1 cellular context compared by ENCODE assay signal in the genomic region with DNA sequence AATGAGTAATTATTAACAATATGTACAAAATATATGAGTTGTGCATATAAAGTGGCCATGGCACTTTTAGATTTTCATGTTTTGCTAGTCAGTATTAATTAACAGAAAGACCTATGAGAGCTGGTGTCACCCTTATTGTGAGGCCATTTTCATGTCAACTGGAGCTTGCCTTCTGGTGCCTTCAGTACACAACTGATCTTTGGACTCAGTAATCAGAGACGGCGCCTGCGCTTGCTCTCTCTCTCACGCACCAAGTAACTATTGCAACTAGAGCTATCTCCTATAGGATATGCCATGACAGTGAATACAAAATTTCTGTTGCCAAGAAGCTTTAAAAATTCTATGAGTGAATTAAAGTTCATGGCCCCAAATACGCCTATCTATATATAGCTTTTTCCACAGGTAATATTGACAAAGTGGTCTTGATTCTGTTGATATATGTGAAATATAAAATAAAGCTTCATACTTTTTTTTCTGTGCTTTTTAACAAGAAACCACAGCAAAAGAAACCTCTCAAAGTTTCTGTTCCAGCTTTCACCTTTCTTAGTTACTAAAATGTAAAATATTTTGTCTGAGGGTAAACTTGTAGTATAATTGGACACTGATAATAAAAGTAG.
A peak's percentile ranks its signal among the peaks of the same experiment; 100 is the strongest.
TF ChIP-seq lines count a peak whose summit lies in the region.

No MANE protein-coding gene starts in this region.

TF ChIP-seq in HepG2, 621 proteins besides CTCF, POLR2A, EP300 and RAD21 (continued from another document and continues in another):
- 0 out of 2 replicates have a peak, but pooled peaks have one; percentile 23 for TF ChIP-seq ZMYM3 (CRISPR knock-in tag; IDR thresholded peaks at IDR 0.05)
- no peak for TF ChIP-seq HMGA1 (CRISPR knock-in tag; conservative IDR thresholded peaks at IDR 0.05)
- no peak for TF ChIP-seq KDM2A (CRISPR knock-in tag; IDR thresholded peaks at IDR 0.05; ENCODE audit: borderline replicate concordance, low read depth)
- TF ChIP-seq BHLHE40 (IDR thresholded peaks at IDR 0.05; ENCODE audit: low read length): peak; percentile 48; the same call in 1 of the 2 replicates
- TF ChIP-seq MIER3 (CRISPR knock-in tag; IDR thresholded peaks at IDR 0.05; ENCODE audit: borderline replicate concordance): 0 out of 2 replicates have a peak, but pooled peaks have one; percentile 15
- TF ChIP-seq SMARCE1 (IDR thresholded peaks at IDR 0.05; ENCODE audit: borderline replicate concordance): no peak
- TF ChIP-seq, protein P1, sequence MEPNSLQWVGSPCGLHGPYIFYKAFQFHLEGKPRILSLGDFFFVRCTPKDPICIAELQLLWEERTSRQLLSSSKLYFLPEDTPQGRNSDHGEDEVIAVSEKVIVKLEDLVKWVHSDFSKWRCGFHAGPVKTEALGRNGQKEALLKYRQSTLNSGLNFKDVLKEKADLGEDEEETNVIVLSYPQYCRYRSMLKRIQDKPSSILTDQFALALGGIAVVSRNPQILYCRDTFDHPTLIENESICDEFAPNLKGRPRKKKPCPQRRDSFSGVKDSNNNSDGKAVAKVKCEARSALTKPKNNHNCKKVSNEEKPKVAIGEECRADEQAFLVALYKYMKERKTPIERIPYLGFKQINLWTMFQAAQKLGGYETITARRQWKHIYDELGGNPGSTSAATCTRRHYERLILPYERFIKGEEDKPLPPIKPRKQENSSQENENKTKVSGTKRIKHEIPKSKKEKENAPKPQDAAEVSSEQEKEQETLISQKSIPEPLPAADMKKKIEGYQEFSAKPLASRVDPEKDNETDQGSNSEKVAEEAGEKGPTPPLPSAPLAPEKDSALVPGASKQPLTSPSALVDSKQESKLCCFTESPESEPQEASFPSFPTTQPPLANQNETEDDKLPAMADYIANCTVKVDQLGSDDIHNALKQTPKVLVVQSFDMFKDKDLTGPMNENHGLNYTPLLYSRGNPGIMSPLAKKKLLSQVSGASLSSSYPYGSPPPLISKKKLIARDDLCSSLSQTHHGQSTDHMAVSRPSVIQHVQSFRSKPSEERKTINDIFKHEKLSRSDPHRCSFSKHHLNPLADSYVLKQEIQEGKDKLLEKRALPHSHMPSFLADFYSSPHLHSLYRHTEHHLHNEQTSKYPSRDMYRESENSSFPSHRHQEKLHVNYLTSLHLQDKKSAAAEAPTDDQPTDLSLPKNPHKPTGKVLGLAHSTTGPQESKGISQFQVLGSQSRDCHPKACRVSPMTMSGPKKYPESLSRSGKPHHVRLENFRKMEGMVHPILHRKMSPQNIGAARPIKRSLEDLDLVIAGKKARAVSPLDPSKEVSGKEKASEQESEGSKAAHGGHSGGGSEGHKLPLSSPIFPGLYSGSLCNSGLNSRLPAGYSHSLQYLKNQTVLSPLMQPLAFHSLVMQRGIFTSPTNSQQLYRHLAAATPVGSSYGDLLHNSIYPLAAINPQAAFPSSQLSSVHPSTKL (CRISPR knock-in tag; IDR thresholded peaks at IDR 0.05): peak; percentile 84
- TF ChIP-seq JDP2 (CRISPR knock-in tag; IDR thresholded peaks at IDR 0.05; ENCODE audit: borderline replicate concordance): no peak
- TF ChIP-seq, protein P2, sequence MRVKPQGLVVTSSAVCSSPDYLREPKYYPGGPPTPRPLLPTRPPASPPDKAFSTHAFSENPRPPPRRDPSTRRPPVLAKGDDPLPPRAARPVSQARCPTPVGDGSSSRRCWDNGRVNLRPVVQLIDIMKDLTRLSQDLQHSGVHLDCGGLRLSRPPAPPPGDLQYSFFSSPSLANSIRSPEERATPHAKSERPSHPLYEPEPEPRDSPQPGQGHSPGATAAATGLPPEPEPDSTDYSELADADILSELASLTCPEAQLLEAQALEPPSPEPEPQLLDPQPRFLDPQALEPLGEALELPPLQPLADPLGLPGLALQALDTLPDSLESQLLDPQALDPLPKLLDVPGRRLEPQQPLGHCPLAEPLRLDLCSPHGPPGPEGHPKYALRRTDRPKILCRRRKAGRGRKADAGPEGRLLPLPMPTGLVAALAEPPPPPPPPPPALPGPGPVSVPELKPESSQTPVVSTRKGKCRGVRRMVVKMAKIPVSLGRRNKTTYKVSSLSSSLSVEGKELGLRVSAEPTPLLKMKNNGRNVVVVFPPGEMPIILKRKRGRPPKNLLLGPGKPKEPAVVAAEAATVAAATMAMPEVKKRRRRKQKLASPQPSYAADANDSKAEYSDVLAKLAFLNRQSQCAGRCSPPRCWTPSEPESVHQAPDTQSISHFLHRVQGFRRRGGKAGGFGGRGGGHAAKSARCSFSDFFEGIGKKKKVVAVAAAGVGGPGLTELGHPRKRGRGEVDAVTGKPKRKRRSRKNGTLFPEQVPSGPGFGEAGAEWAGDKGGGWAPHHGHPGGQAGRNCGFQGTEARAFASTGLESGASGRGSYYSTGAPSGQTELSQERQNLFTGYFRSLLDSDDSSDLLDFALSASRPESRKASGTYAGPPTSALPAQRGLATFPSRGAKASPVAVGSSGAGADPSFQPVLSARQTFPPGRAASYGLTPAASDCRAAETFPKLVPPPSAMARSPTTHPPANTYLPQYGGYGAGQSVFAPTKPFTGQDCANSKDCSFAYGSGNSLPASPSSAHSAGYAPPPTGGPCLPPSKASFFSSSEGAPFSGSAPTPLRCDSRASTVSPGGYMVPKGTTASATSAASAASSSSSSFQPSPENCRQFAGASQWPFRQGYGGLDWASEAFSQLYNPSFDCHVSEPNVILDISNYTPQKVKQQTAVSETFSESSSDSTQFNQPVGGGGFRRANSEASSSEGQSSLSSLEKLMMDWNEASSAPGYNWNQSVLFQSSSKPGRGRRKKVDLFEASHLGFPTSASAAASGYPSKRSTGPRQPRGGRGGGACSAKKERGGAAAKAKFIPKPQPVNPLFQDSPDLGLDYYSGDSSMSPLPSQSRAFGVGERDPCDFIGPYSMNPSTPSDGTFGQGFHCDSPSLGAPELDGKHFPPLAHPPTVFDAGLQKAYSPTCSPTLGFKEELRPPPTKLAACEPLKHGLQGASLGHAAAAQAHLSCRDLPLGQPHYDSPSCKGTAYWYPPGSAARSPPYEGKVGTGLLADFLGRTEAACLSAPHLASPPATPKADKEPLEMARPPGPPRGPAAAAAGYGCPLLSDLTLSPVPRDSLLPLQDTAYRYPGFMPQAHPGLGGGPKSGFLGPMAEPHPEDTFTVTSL (CRISPR knock-in tag; IDR thresholded peaks at IDR 0.05; ENCODE audit: borderline replicate concordance): peak; percentile 55; the same call in 1 of the 2 replicates
- TF ChIP-seq ZNF556 (CRISPR knock-in tag; IDR thresholded peaks at IDR 0.05; ENCODE audit: borderline replicate concordance): no peak
- TF ChIP-seq ZNF501 (CRISPR knock-in tag; IDR thresholded peaks at IDR 0.05): no peak
- TF ChIP-seq MXI1 (IDR thresholded peaks at IDR 0.05; ENCODE audit: borderline replicate concordance, low read depth, low read length): peak; percentile 31; the same call in 1 of the 3 replicates
- TF ChIP-seq PHF5A (CRISPR knock-in tag; IDR thresholded peaks at IDR 0.05; ENCODE audit: low read depth, unreplicated experiment): no peak
- TF ChIP-seq KAT7 (CRISPR knock-in tag; IDR thresholded peaks at IDR 0.05; ENCODE audit: borderline replicate concordance): peak; percentile 78; the same call in 1 of the 2 replicates
- peak; percentile 65; the same call in 1 of the 2 replicates for TF ChIP-seq CHD4 (IDR thresholded peaks at IDR 0.05; ENCODE audit: borderline replicate concordance, low read length)
- TF ChIP-seq, protein P3, sequence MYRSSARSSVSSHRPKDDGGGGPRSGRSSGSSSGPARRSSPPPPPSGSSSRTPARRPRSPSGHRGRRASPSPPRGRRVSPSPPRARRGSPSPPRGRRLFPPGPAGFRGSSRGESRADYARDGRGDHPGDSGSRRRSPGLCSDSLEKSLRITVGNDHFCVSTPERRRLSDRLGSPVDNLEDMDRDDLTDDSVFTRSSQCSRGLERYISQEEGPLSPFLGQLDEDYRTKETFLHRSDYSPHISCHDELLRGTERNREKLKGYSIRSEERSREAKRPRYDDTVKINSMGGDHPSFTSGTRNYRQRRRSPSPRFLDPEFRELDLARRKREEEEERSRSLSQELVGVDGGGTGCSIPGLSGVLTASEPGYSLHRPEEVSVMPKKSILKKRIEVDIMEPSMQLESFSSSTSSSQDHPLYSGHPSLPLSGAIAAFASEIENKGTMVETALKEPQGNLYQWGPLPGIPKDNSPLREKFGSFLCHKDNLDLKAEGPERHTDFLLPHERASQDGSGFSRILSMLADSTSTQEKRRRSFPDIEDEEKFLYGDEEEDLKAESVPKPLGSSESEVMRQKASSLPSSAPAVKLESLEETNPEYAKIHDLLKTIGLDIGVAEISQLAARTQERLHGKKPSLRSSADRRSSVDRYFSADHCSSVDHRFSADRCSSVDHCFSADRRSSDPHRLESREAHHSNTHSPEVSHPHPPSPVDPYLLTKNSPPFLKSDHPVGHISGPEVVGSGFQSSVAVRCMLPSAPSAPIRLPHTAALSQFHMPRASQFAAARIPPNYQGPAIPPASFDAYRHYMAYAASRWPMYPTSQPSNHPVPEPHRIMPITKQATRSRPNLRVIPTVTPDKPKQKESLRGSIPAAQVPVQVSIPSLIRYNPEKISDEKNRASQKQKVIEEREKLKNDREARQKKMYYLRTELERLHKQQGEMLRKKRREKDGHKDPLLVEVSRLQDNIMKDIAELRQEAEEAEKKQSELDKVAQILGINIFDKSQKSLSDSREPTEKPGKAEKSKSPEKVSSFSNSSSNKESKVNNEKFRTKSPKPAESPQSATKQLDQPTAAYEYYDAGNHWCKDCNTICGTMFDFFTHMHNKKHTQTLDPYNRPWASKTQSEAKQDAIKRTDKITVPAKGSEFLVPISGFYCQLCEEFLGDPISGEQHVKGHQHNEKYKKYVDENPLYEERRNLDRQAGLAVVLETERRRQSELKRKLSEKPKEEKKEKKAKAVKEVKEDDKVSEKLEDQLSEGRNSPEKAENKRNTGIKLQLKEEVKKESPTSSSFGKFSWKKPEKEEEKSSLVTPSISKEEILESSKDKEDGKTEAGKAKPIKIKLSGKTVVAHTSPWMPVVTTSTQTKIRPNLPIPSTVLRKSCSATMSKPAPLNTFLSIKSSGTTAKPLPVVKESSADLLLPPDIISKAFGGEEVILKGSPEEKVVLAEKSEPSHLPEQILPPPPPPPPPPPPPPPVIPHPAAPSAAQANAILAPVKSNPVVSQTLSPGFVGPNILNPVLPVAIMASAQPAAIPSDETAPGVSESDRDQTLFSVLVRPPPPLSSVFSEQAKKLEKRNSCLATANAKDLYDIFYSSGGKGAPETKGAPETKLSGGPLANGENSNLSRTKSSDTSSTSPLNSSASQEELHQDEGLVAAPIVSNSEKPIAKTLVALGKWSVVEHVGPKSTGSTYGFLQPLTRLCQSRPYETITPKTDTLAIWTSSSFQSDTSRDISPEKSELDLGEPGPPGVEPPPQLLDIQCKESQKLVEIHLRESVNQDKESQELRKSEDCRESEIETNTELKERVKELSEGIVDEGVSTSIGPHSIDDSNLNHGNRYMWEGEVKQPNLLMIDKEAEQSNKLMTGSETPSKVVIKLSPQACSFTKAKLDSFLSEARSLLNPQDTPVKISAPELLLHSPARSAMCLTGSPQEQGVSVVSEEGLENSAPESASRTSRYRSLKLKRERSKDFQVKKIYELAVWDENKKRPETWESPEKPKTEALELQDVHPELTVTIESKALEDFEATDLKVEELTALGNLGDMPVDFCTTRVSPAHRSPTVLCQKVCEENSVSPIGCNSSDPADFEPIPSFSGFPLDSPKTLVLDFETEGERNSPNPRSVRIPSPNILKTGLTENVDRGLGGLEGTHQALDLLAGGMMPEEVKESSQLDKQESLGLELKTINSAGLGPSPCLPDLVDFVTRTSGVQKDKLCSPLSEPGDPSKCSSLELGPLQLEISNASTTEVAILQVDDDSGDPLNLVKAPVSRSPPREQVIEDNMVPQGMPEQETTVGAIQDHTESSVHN (CRISPR knock-in tag; IDR thresholded peaks at IDR 0.05): no peak
- 0 out of 2 replicates have a peak, but pooled peaks have one; percentile 47 for TF ChIP-seq ZNF747 (CRISPR knock-in tag; IDR thresholded peaks at IDR 0.05; ENCODE audit: borderline replicate concordance)
- TF ChIP-seq, protein P4, sequence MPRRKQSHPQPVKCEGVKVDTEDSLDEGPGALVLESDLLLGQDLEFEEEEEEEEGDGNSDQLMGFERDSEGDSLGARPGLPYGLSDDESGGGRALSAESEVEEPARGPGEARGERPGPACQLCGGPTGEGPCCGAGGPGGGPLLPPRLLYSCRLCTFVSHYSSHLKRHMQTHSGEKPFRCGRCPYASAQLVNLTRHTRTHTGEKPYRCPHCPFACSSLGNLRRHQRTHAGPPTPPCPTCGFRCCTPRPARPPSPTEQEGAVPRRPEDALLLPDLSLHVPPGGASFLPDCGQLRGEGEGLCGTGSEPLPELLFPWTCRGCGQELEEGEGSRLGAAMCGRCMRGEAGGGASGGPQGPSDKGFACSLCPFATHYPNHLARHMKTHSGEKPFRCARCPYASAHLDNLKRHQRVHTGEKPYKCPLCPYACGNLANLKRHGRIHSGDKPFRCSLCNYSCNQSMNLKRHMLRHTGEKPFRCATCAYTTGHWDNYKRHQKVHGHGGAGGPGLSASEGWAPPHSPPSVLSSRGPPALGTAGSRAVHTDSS (CRISPR knock-in tag; conservative IDR thresholded peaks at IDR 0.05): no peak
- TF ChIP-seq, protein P5, sequence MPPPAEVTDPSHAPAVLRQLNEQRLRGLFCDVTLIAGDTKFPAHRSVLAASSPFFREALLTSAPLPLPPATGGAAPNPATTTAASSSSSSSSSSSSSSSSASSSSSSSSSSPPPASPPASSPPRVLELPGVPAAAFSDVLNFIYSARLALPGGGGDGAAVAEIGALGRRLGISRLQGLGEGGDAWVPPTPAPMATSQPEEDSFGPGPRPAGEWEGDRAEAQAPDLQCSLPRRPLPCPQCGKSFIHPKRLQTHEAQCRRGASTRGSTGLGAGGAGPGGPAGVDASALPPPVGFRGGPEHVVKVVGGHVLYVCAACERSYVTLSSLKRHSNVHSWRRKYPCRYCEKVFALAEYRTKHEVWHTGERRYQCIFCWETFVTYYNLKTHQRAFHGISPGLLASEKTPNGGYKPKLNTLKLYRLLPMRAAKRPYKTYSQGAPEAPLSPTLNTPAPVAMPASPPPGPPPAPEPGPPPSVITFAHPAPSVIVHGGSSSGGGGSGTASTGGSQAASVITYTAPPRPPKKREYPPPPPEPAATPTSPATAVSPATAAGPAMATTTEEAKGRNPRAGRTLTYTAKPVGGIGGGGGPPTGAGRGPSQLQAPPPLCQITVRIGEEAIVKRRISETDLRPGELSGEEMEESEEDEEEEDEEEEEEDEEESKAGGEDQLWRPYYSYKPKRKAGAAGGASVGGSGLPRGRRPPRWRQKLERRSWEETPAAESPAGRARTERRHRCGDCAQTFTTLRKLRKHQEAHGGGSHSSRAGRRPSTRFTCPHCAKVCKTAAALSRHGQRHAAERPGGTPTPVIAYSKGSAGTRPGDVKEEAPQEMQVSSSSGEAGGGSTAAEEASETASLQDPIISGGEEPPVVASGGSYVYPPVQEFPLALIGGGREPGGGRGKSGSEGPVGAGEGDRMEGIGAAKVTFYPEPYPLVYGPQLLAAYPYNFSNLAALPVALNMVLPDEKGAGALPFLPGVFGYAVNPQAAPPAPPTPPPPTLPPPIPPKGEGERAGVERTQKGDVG (CRISPR knock-in tag; IDR thresholded peaks at IDR 0.05; ENCODE audit: borderline replicate concordance): no peak
- no peak for TF ChIP-seq FOXA1 (IDR thresholded peaks at IDR 0.05)
- peak; percentile 85 for TF ChIP-seq FOXA1 (CRISPR knock-in tag; IDR thresholded peaks at IDR 0.05)
- TF ChIP-seq RBM22 (optimal IDR thresholded peaks at IDR 0.05; ENCODE audit: low read length): no peak
- TF ChIP-seq MED1 (CRISPR knock-in tag; IDR thresholded peaks at IDR 0.05): peak; percentile 71
- no peak for TF ChIP-seq THYN1 (CRISPR knock-in tag; IDR thresholded peaks at IDR 0.05; ENCODE audit: borderline replicate concordance, low read depth)
- no peak for TF ChIP-seq ZNF136 (CRISPR knock-in tag; IDR thresholded peaks at IDR 0.05; ENCODE audit: low read depth)
- TF ChIP-seq ZNF629 (CRISPR knock-in tag; conservative IDR thresholded peaks at IDR 0.05): no peak
- peak; percentile 43 for TF ChIP-seq TEAD3 (CRISPR knock-in tag; optimal IDR thresholded peaks at IDR 0.05; ENCODE audit: borderline replicate concordance)
- no peak for TF ChIP-seq HIVEP1 (CRISPR knock-in tag; IDR thresholded peaks at IDR 0.05)
